Comparison of ENCODE assay signal across 10 cellular contexts in genomic region chr12:10196210-10196609, GRCh38. TPM values are rescaled to one million over a fixed set of nuclear protein-coding genes. Genes with fewer than 3 reads are reported as not detected.
DNase-seq lines count a peak whose midpoint lies in the region; ATAC-seq and TF ChIP-seq lines count a peak whose summit lies in the region.
"Had no signal": no experiment of that assay in that cellular context is flagged by ENCODE, and none has a peak within 500 bp of the region (broad histone marks: within the 10 kb centered on the region; RNA-seq: fewer than 3 reads in every experiment).

No MANE protein-coding gene starts in this region.

- no peaks in the 10 kb centered on the region for H3K36me3 ChIP-seq in GM06990 (ENCODE audit: control insufficient read depth, insufficient read depth, low read length)
- H3K36me3 ChIP-seq in OCI-LY1 (ENCODE audit: insufficient read depth, low read length): no peaks in the 10 kb centered on the region

- H2AFZ ChIP-seq in OCI-LY1 (ENCODE audit: low read length): no peak overlapping the region
- H2AFZ ChIP-seq: parathyroid adenoma had no signal

- TF ChIP-seq CTCF in GM06990 (IDR thresholded peaks at IDR 0.05; ENCODE audit: insufficient read depth, low read length, poor library complexity, severe bottlenecking) (no peak), OCI-LY1 (IDR thresholded peaks at IDR 0.05; ENCODE audit: low read length) (no peak)

- H3K79me2 ChIP-seq in OCI-LY1 (ENCODE audit: insufficient read depth, low read length): no peaks in the 10 kb centered on the region
- H3K79me2 ChIP-seq: parathyroid adenoma had no signal

- DNase-seq in GM06990 (ENCODE audit: extremely low read depth, insufficient read length) (peak; percentile 25), SK-N-DZ (ENCODE audit: low spot score) (no peak), NCI-H748 (lab: John Stamatoyannopoulos, UW; ENCODE audit: unreplicated experiment) (no peak), NCI-H2029 treated with DMSO at 0.1 percent for 48 hours (lab: John Stamatoyannopoulos, UW) (no peak), SHP77 (lab: John Stamatoyannopoulos, UW) (no peak)

- no peak overlapping the region for H3K4me3 ChIP-seq in GM06990 (replicated peaks; ENCODE audit: low read depth, low read length)
- no peak overlapping the region for H3K4me3 ChIP-seq in OCI-LY1 (ENCODE audit: low read depth, low read length, poor library complexity, severe bottlenecking)

- H3F3A ChIP-seq in OCI-LY1 (ENCODE audit: insufficient read depth, low read length): no peaks in the 10 kb centered on the region

- H3K4me1 ChIP-seq in OCI-LY1 (ENCODE audit: insufficient read depth, low read length, severe bottlenecking): peaks cover 31% of the 10 kb centered on the region
- H3K4me1 ChIP-seq: parathyroid adenoma had no signal

- no peaks in the 10 kb centered on the region for H3K9me3 ChIP-seq in OCI-LY1 (ENCODE audit: low read length)

- peak overlapping the region; percentile 38 for H3K27ac ChIP-seq in OCI-LY1 (ENCODE audit: low read depth, low read length, poor library complexity, severe bottlenecking)
- H3K27ac ChIP-seq: parathyroid adenoma, VCaP had no signal

- H4K20me1 ChIP-seq in OCI-LY1 (ENCODE audit: insufficient read depth, low read length): no peaks in the 10 kb centered on the region

- peak overlapping the region; percentile 46; the same call in 1 of the 2 replicates for H3K4me2 ChIP-seq in OCI-LY1 (ENCODE audit: low read length)

- H3K9ac ChIP-seq in OCI-LY1 (ENCODE audit: low read length): no peak overlapping the region
- H3K9ac ChIP-seq: parathyroid adenoma had no signal

- no peaks in the 10 kb centered on the region for H3K9me2 ChIP-seq in OCI-LY1 (ENCODE audit: low read depth, low read length)

- H3K27me3 ChIP-seq in GM06990 (replicated peaks; ENCODE audit: control insufficient read depth, insufficient read depth, low read length) (no peaks in the 10 kb centered on the region; the same call in 1 of the 2 replicates), OCI-LY1 (ENCODE audit: insufficient read depth, low read length) (no peaks in the 10 kb centered on the region; the same call in 1 of the 2 replicates)

- ATAC-seq in GM19395 (IDR thresholded peaks at IDR 0.05; ENCODE audit: unreplicated experiment) (peak; percentile 93), HG03039 (IDR thresholded peaks at IDR 0.05; ENCODE audit: unreplicated experiment) (peak; percentile 64)

RNA-seq across cellular contexts. Expression of gene GABARAPL1, which starts 16.5 kb away (rescaled TPM):
- 22.4 and 25.9 TPM in 2 replicates for polyA plus RNA-seq in SK-N-DZ (2014; cell fraction: cytosol; rRNA removed)
- 23.8 and 24.2 TPM in 2 replicates for polyA plus RNA-seq in SK-N-DZ (2014; cell fraction: nucleus; rRNA removed)

RNA-seq across cellular contexts. Expression of gene TMEM52B, which starts 17.4 kb away (rescaled TPM):
- not detected in 2 replicates for polyA plus RNA-seq in SK-N-DZ (2014; cell fraction: cytosol; rRNA removed)
- polyA plus RNA-seq in SK-N-DZ (2014; cell fraction: nucleus; rRNA removed): not detected in 2 replicates

RNA-seq across cellular contexts. Expression of gene OLR1, which starts 24.3 kb away (rescaled TPM):
- not detected in 2 replicates for polyA plus RNA-seq in SK-N-DZ (2014; cell fraction: cytosol; rRNA removed)
- polyA plus RNA-seq in SK-N-DZ (2014; cell fraction: nucleus; rRNA removed): not detected in 2 replicates
